16 cellular contexts compared by ENCODE assay signal in the genomic region with DNA sequence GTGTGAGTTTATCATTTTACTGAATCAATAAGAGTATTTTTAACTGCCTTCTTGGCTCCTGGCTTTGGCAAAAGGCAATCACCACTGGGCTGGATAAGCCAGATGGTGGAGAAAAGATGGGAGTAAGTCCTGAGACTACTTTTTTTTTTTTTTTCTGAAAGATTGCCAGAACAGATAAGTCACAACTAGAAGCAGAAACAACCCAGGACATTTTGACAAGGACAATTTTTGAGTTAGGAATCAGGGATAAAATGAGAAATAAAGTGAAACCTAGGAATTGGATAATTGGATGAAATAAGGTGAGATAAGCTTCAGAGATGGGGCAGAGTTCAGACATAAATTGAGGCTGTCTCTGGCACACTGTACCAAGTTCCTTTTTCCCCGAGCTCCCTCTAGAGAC.
DNase-seq lines count a peak whose midpoint lies in the region; ATAC-seq, FAIRE-seq and TF ChIP-seq lines count a peak whose summit lies in the region.
"Had no signal": no experiment of that assay in that cellular context is flagged by ENCODE, and none has a peak within 500 bp of the region (broad histone marks: within the 10 kb centered on the region; RNA-seq: fewer than 3 reads in every experiment).

No MANE protein-coding gene starts in this region.

- no peak overlapping the region for H2AFZ ChIP-seq in H1 (ENCODE audit: low read length)
- H2AFZ ChIP-seq: PC-9 had no signal

- POLR2A ChIA-PET in H1 (lab: Charles Lee; ENCODE audit: partially characterized antibody): no interaction called here

- no peak overlapping the region for H3K4me2 ChIP-seq in H1 (ENCODE audit: insufficient read depth in 1 of 2, low read depth in 2 of 2, low read length in 2 of 2)
- H3K4me2 ChIP-seq: PC-9 had no signal

- no peak overlapping the region for H4K91ac ChIP-seq in H1 (replicated peaks; ENCODE audit: insufficient read length, low read length)

- no peak overlapping the region for H3K18ac ChIP-seq in H1 (ENCODE audit: extremely low read depth, low read length)

- no peak overlapping the region for H3K56ac ChIP-seq in H1 (replicated peaks; ENCODE audit: insufficient read length, low read depth, low read length)

- H4K20me1 ChIP-seq in H1 (replicated peaks in 1 of 2; ENCODE audit: control insufficient read depth in 1 of 2, insufficient read depth in 2 of 2, low read length in 2 of 2): no peaks in the 10 kb centered on the region

- no peaks in the 10 kb centered on the region for H3K79me2 ChIP-seq in H1 (ENCODE audit: control insufficient read depth in 1 of 2, insufficient read depth in 2 of 2, low read length in 2 of 2)

- DNase-seq in NCI-H2171 treated with DMSO at 0.1 percent for 48 hours (lab: John Stamatoyannopoulos, UW): peak; percentile 14
- DNase-seq in NCI-H2171 (lab: John Stamatoyannopoulos, UW): no peak
- DNase-seq in HT-29 (ENCODE audit: low spot score): peak; percentile 23
- peak; percentile 2 for DNase-seq in RPMI8226
- no peak for DNase-seq in H1 (ENCODE audit: low read depth in 1 of 2, low spot score in 2 of 2)
- no peak for DNase-seq in iPS-NIHi7 (ENCODE audit: extremely low spot score)
- DNase-seq in H7: no peak
- DNase-seq: C1 segment of cervical spinal cord, GDM1, NCI-H1105 treated with DMSO at 0.1 percent for 48 hours, NCI-H1694, NCI-H2107, PC-9 had no signal

- no peak overlapping the region for H2BK15ac ChIP-seq in H1 (ENCODE audit: low read length)

- FAIRE-seq in H1 (lab: Jason Lieb, UNC): no peak

- no peak overlapping the region for H2BK12ac ChIP-seq in H1 (ENCODE audit: low read depth, low read length)

- peak; percentile 12 to 20; a peak in 1 of 4 replicates for TF ChIP-seq RAD21 in H1 (IDR thresholded peaks at IDR 0.05 in 1 of 2, conservative IDR thresholded peaks at IDR 0.05 in 1 of 2; ENCODE audit: low read depth in 2 of 2, low read length in 2 of 2)

- no peak overlapping the region for H3K4ac ChIP-seq in H1 (replicated peaks; ENCODE audit: insufficient read length, low read depth, low read length)

- H2BK120ac ChIP-seq in H1 (replicated peaks; ENCODE audit: low read depth, low read length): no peak overlapping the region

- TF ChIP-seq POLR2A in H1 (IDR thresholded peaks at IDR 0.05; ENCODE audit: control extremely low read depth in 1 of 2, low read depth in 2 of 2, low read length in 2 of 2): no peak

- H2AK5ac ChIP-seq in H1 (ENCODE audit: low read depth, low read length): no peak overlapping the region

- no peak overlapping the region for H2BK20ac ChIP-seq in H1 (ENCODE audit: low read length)

- no peak for ATAC-seq in HG03460 (IDR thresholded peaks at IDR 0.05; ENCODE audit: unreplicated experiment)
- ATAC-seq: HCT116 had no signal

- CTCF ChIA-PET in H1 (lab: Charles Lee; ENCODE audit: partially characterized antibody): interaction anchor here (0.6 kb wide), 2 partner anchors 98 to 518 kb away, joined by 3 read pairs; no protein-coding TSS in a partner anchor

- H4K5ac ChIP-seq in H1 (ENCODE audit: insufficient read length, low read depth, low read length): no peak overlapping the region

- 86% methylated on average over 1 of the region's 1 CpG; no CpG with 5 or more reads in 1 of the 2 experiments for WGBS in H1 (ENCODE audit: extremely low coverage in 1 of 2, insufficient coverage in 1 of 2, insufficient read length in 1 of 2, insufficient replicate concordance in 2 of 2, low coverage in 1 of 2, low lambda C conversion rate in 2 of 2, missing lambda C conversion rate in 1 of 2), 2 experiments

- H3K4me3 ChIP-seq in H1 (ENCODE audit: extremely low read depth in 1 of 4, insufficient read depth in 2 of 4, low read depth in 3 of 4, low read length in 4 of 4) (no peak overlapping the region), H7 (ENCODE audit: insufficient read depth, low read depth, low read length) (no peak overlapping the region)
- H3K4me3 ChIP-seq: PC-9, SJCRH30 had no signal

- no peak overlapping the region for H3K27ac ChIP-seq in H1 (ENCODE audit: low read depth, low read length)
- H3K27ac ChIP-seq: PC-9, SJCRH30 had no signal

- H3K36me3 ChIP-seq in H1 (ENCODE audit: control insufficient read depth in 2 of 4, insufficient read depth in 4 of 4, low read length in 3 of 4) (no peaks in the 10 kb centered on the region), H7 (replicated peaks; ENCODE audit: control insufficient read depth, insufficient read depth, low read length) (no peaks in the 10 kb centered on the region)
- H3K36me3 ChIP-seq: SJCRH30 had no signal

- no peak overlapping the region for H3K9ac ChIP-seq in H1 (replicated peaks in 1 of 4; ENCODE audit: extremely low read depth in 1 of 4, low read depth in 3 of 4, low read length in 3 of 4)

- no peak for TF ChIP-seq EP300 in H1 (IDR thresholded peaks at IDR 0.05; ENCODE audit: borderline replicate concordance in 1 of 2, low read depth in 2 of 2, low read length in 2 of 2)

- H3K23me2 ChIP-seq in H1 (ENCODE audit: low read depth, low read length): no peaks in the 10 kb centered on the region

- no peaks in the 10 kb centered on the region for H3K9me3 ChIP-seq in H1 (ENCODE audit: insufficient read depth in 2 of 2, low read depth in 1 of 2, low read length in 1 of 2)
- H3K9me3 ChIP-seq: SJCRH30 had no signal

- H3K23ac ChIP-seq in H1 (ENCODE audit: insufficient read length): no peak overlapping the region

- H3K27me3 ChIP-seq in H1 (replicated peaks in 1 of 4; ENCODE audit: control insufficient read depth in 3 of 4, extremely low read depth in 1 of 4, insufficient read depth in 3 of 4, low read length in 3 of 4) (no peaks in the 10 kb centered on the region), H7 (ENCODE audit: control insufficient read depth, insufficient read depth, low read length) (no peaks in the 10 kb centered on the region)
- H3K27me3 ChIP-seq: SJCRH30 had no signal

- no peak overlapping the region for H3K14ac ChIP-seq in H1 (ENCODE audit: insufficient read length)

- no peak overlapping the region for H2BK5ac ChIP-seq in H1 (ENCODE audit: low read depth, low read length)

- H3K79me1 ChIP-seq in H1 (ENCODE audit: low read depth, low read length): no peaks in the 10 kb centered on the region

- TF ChIP-seq CTCF in H1 (IDR thresholded peaks at IDR 0.05; ENCODE audit: control extremely low read depth in 1 of 3, insufficient read depth in 1 of 3, low read depth in 1 of 3, low read length in 3 of 3): no peak

- H3K4me1 ChIP-seq in H1 (replicated peaks in 1 of 4; ENCODE audit: control insufficient read depth in 3 of 4, insufficient read depth in 4 of 4, low read length in 3 of 4): no peaks in the 10 kb centered on the region
- H3K4me1 ChIP-seq: SJCRH30 had no signal

- H4K8ac ChIP-seq in H1 (ENCODE audit: extremely low read depth, insufficient read depth, low read length): no peak overlapping the region

TF ChIP-seq in H1, 55 proteins besides CTCF, POLR2A, EP300 and RAD21 (continues in another document):
- TF ChIP-seq, protein P1, sequence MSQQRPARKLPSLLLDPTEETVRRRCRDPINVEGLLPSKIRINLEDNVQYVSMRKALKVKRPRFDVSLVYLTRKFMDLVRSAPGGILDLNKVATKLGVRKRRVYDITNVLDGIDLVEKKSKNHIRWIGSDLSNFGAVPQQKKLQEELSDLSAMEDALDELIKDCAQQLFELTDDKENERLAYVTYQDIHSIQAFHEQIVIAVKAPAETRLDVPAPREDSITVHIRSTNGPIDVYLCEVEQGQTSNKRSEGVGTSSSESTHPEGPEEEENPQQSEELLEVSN (IDR thresholded peaks at IDR 0.05): no peak
- TF ChIP-seq SUZ12 (IDR thresholded peaks at IDR 0.05; ENCODE audit: low read length): no peak

Comparison
In these comparisons a context has a peak if more than half of its experiments do, and no peak if none do; other contexts are left out.
1. DNase-seq: peak in NCI-H2171 treated with DMSO at 0.1 percent for 48 hours (single experiment), HT-29 (single experiment) and RPMI8226 (single experiment); none in NCI-H2171 (single experiment), H1 (0 of 2), iPS-NIHi7 (single experiment) and H7 (single experiment).